8 cellular contexts compared by ENCODE assay signal in the genomic region with DNA sequence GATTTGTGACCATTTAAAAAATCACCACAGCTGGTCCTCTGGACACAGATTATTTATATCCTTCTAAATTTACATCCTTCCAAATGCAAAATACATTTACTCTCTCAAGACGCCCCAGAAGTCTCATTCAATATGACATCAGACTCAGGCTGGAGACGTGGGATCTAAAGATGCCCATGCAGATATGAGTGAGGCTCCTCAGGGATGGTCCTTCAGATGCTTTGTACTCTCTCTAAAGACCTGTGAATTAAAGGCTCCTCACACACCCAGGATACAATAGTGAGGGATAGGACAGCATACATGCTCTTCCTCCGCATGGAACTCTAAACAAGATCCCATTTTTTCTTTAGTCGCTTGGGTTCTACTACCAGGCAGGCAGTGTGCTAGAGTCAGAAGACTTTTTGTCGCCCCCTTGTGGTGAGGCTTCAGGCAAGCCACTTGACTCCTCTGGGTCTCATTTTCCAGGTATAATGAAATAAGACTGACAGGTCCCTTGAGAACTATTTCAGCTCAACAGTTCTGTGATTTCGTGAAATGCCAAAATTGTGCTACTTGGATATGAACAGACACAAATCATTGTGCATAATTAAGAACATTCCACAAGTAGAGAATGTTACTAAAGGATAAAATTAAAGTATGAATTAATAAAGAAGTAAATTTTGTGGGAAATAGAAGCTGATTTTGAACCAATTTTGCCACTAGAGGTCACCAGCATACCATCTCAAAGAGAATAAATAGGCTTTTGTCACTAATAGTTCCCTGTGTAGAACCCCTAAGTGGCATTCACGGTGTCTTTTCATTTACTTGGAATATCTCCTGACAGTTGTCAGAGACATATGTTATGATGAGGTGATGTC. TPM values are rescaled to one million over a fixed set of nuclear protein-coding genes. Genes with fewer than 3 reads are reported as not detected.
DNase-seq lines count a peak whose midpoint lies in the region; ATAC-seq, FAIRE-seq and TF ChIP-seq lines count a peak whose summit lies in the region.

No MANE protein-coding gene starts in this region.

- TF ChIP-seq CTCF in H1 (IDR thresholded peaks at IDR 0.05; ENCODE audit: control extremely low read depth in 1 of 3, insufficient read depth in 1 of 3, low read depth in 1 of 3, low read length in 3 of 3), result peak; percentile 66 to 91 (median 83)
- TF ChIP-seq CTCF in mesothelial cell of epicardium (IDR thresholded peaks at IDR 0.05; ENCODE audit: unreplicated experiment), result peak; percentile 88

- no peak for TF ChIP-seq EP300 in H1 (IDR thresholded peaks at IDR 0.05; ENCODE audit: borderline replicate concordance in 1 of 2, low read depth in 2 of 2, low read length in 2 of 2)

- no peaks in the 10 kb centered on the region for H3K9me3 ChIP-seq in H1 (ENCODE audit: insufficient read depth in 2 of 2, low read depth in 1 of 2, low read length in 1 of 2)

- H2BK12ac ChIP-seq in H1 (ENCODE audit: low read depth, low read length), result no peak overlapping the region

- H3K36me3 ChIP-seq in H1 (ENCODE audit: control insufficient read depth in 2 of 4, insufficient read depth in 4 of 4, low read length in 3 of 4), result no peaks in the 10 kb centered on the region

- H4K20me1 ChIP-seq in H1 (replicated peaks in 1 of 2; ENCODE audit: control insufficient read depth in 1 of 2, insufficient read depth in 2 of 2, low read length in 2 of 2), result no peaks in the 10 kb centered on the region

- H3K27me3 Mint-ChIP-seq in activated CD8-positive, alpha-beta T cell treated with anti-CD3 and anti-CD28 coated beads, Interleukin-2, amount 10 ng/mL, durations not matched to agents 7 days and 5 days (ENCODE audit: low read depth), result peaks cover 11% of the 10 kb centered on the region
- H3K27me3 Mint-ChIP-seq in mesothelial cell of epicardium (ENCODE audit: low read depth), result peaks cover 11% of the 10 kb centered on the region

- H3K4me1 Mint-ChIP-seq in activated CD8-positive, alpha-beta T cell treated with anti-CD3 and anti-CD28 coated beads, Interleukin-2, amount 10 ng/mL, durations not matched to agents 7 days and 5 days (ENCODE audit: low read depth), result no peaks in the 10 kb centered on the region
- H3K4me1 Mint-ChIP-seq in mesothelial cell of epicardium, result no peaks in the 10 kb centered on the region

- no peaks in the 10 kb centered on the region for H3K9me3 Mint-ChIP-seq in activated CD8-positive, alpha-beta T cell treated with anti-CD3 and anti-CD28 coated beads, Interleukin-2, amount 10 ng/mL, durations not matched to agents 7 days and 5 days (ENCODE audit: insufficient read depth)
- no peaks in the 10 kb centered on the region for H3K9me3 Mint-ChIP-seq in mesothelial cell of epicardium

- H3K14ac ChIP-seq in H1 (ENCODE audit: insufficient read length), result no peak overlapping the region

- H4K91ac ChIP-seq in H1 (replicated peaks; ENCODE audit: insufficient read length, low read length), result no peak overlapping the region

- H3K27ac ChIP-seq in H1 (ENCODE audit: low read depth, low read length), result no peak overlapping the region

- no peaks in the 10 kb centered on the region for H3K4me1 ChIP-seq in H1 (replicated peaks in 1 of 4; ENCODE audit: control insufficient read depth in 3 of 4, insufficient read depth in 4 of 4, low read length in 3 of 4)

- H3K23me2 ChIP-seq in H1 (ENCODE audit: low read depth, low read length), result no peaks in the 10 kb centered on the region

- no peaks in the 10 kb centered on the region for H3K79me2 ChIP-seq in H1 (ENCODE audit: control insufficient read depth in 1 of 2, insufficient read depth in 2 of 2, low read length in 2 of 2)

- H3K4me3 Mint-ChIP-seq in activated CD8-positive, alpha-beta T cell treated with anti-CD3 and anti-CD28 coated beads, Interleukin-2, amount 10 ng/mL, durations not matched to agents 7 days and 5 days, result no peak overlapping the region
- H3K4me3 Mint-ChIP-seq in mesothelial cell of epicardium, result no peak overlapping the region

- H2AFZ ChIP-seq in H1 (ENCODE audit: low read length), result no peak overlapping the region

- H2AK5ac ChIP-seq in H1 (ENCODE audit: low read depth, low read length), result no peak overlapping the region

- H3K23ac ChIP-seq in H1 (ENCODE audit: insufficient read length), result no peak overlapping the region

- no peak overlapping the region for H2BK20ac ChIP-seq in H1 (ENCODE audit: low read length)

- no peak overlapping the region for H3K4me3 ChIP-seq in H1 (ENCODE audit: extremely low read depth in 1 of 4, insufficient read depth in 2 of 4, low read depth in 3 of 4, low read length in 4 of 4)

- no peak overlapping the region for H2BK5ac ChIP-seq in H1 (ENCODE audit: low read depth, low read length)

- H3K4me2 ChIP-seq in H1 (ENCODE audit: insufficient read depth in 1 of 2, low read depth in 2 of 2, low read length in 2 of 2), result no peak overlapping the region

- no peak overlapping the region for H3K56ac ChIP-seq in H1 (replicated peaks; ENCODE audit: insufficient read length, low read depth, low read length)

- no peak overlapping the region for H3K9ac ChIP-seq in H1 (replicated peaks in 1 of 4; ENCODE audit: extremely low read depth in 1 of 4, low read depth in 3 of 4, low read length in 3 of 4)

- no peaks in the 10 kb centered on the region for H3K79me1 ChIP-seq in H1 (ENCODE audit: low read depth, low read length)

- H4K5ac ChIP-seq in H1 (ENCODE audit: insufficient read length, low read depth, low read length), result no peak overlapping the region

- peak; percentile 95 for ATAC-seq in GM21360 (IDR thresholded peaks at IDR 0.05; ENCODE audit: unreplicated experiment)
- ATAC-seq in activated CD8-positive, alpha-beta T cell treated with anti-CD3 and anti-CD28 coated beads, Interleukin-2, amount 10 ng/mL, durations not matched to agents 7 days and 5 days, result peak; percentile 97

- no peak overlapping the region for H3K27ac Mint-ChIP-seq in activated CD8-positive, alpha-beta T cell treated with anti-CD3 and anti-CD28 coated beads, Interleukin-2, amount 10 ng/mL, durations not matched to agents 7 days and 5 days
- no peak overlapping the region for H3K27ac Mint-ChIP-seq in mesothelial cell of epicardium

- peak; percentile 88 for FAIRE-seq in H1 (lab: Jason Lieb, UNC)

- DNase-seq in D341Med (ENCODE audit: low spot score) (peak; percentile 76), HK-2 (ENCODE audit: unreplicated experiment) (peak; percentile 75), NCI-H774 (lab: John Stamatoyannopoulos, UW) (peak; percentile 65), H1 (ENCODE audit: low read depth in 1 of 2, low spot score in 2 of 2) (peak; percentile 47 to 88), mesothelial cell of epicardium (ENCODE audit: low spot score in 2 of 2, unreplicated experiment in 2 of 2) (peak; percentile 63 to 74)
- DNase-seq in activated CD8-positive, alpha-beta T cell treated with anti-CD3 and anti-CD28 coated beads, Interleukin-2, amount 10 ng/mL, durations not matched to agents 7 days and 5 days, result peak; percentile 86
- DNase-seq in stimulated activated CD8-positive, alpha-beta memory T cell treated with anti-CD3 and anti-CD28 coated beads, Interleukin-4, amount 100 ng/mL, for 4 hours (ENCODE audit: low read depth in 2 of 2, low spot score in 1 of 2), result peak; percentile 53 to 65

- H2BK15ac ChIP-seq in H1 (ENCODE audit: low read length), result no peak overlapping the region

- H3K18ac ChIP-seq in H1 (ENCODE audit: extremely low read depth, low read length), result no peak overlapping the region

- no peak overlapping the region for H4K8ac ChIP-seq in H1 (ENCODE audit: extremely low read depth, insufficient read depth, low read length)

- H2BK120ac ChIP-seq in H1 (replicated peaks; ENCODE audit: low read depth, low read length), result no peak overlapping the region

- H3K4ac ChIP-seq in H1 (replicated peaks; ENCODE audit: insufficient read length, low read depth, low read length), result no peak overlapping the region

- no peaks in the 10 kb centered on the region for H3K36me3 Mint-ChIP-seq in activated CD8-positive, alpha-beta T cell treated with anti-CD3 and anti-CD28 coated beads, Interleukin-2, amount 10 ng/mL, durations not matched to agents 7 days and 5 days (ENCODE audit: low read depth)
- no peaks in the 10 kb centered on the region for H3K36me3 Mint-ChIP-seq in mesothelial cell of epicardium

- TF ChIP-seq RAD21 in H1 (IDR thresholded peaks at IDR 0.05 in 1 of 2, conservative IDR thresholded peaks at IDR 0.05 in 1 of 2; ENCODE audit: low read depth in 2 of 2, low read length in 2 of 2), result peak; percentile 63 to 68

- CTCF ChIA-PET in activated CD8-positive, alpha-beta T cell treated with anti-CD3 and anti-CD28 coated beads, Interleukin-2, amount 10 ng/mL, durations not matched to agents 7 days and 5 days (lab: Charles Lee), result interaction anchor here (0.7 to 7.7 kb wide), 59 partner anchors 9 to 757 kb away, joined by 3 to 107 read pairs (median 3); a partner anchor contains a TSS
- CTCF ChIA-PET in H1 (lab: Charles Lee; ENCODE audit: partially characterized antibody), result interaction anchor here (0.6 to 3.4 kb wide), 89 partner anchors 9 to 641 kb away, joined by 3 to 44 read pairs (median 5); a partner anchor contains a TSS

- no peak for TF ChIP-seq POLR2A in H1 (IDR thresholded peaks at IDR 0.05; ENCODE audit: control extremely low read depth in 1 of 2, low read depth in 2 of 2, low read length in 2 of 2)

- POLR2A ChIA-PET in activated CD8-positive, alpha-beta T cell treated with anti-CD3 and anti-CD28 coated beads, Interleukin-2, amount 10 ng/mL, durations not matched to agents 7 days and 5 days (lab: Charles Lee), result interaction anchor here (0.7 kb wide), 2 partner anchors 51 to 904 kb away, joined by 3 to 4 read pairs; no protein-coding TSS in a partner anchor
- POLR2A ChIA-PET in H1 (lab: Charles Lee; ENCODE audit: partially characterized antibody), result interaction anchor here (1.6 kb wide), 1 partner anchor 10 kb away, joined by 3 read pairs; no protein-coding TSS in a partner anchor

- 48% methylated on average over 7 of the region's 7 CpGs; no CpG with 5 or more reads in 1 of the 2 experiments for WGBS in H1 (ENCODE audit: extremely low coverage in 1 of 2, insufficient coverage in 1 of 2, insufficient read length in 1 of 2, insufficient replicate concordance in 2 of 2, low coverage in 1 of 2, low lambda C conversion rate in 2 of 2, missing lambda C conversion rate in 1 of 2), 2 experiments

- H3K27me3 ChIP-seq in H1 (replicated peaks in 1 of 4; ENCODE audit: control insufficient read depth in 3 of 4, extremely low read depth in 1 of 4, insufficient read depth in 3 of 4, low read length in 3 of 4), result peaks cover 0 to 2% (median 0%) of the 10 kb centered on the region in 4 experiments; a peak in 1 of 7 replicates

RNA-seq across cellular contexts. Expression of a gene that starts 13.6 kb away (rescaled TPM):
- total RNA-seq in activated CD8-positive, alpha-beta T cell treated with anti-CD3 and anti-CD28 coated beads, Interleukin-2, amount 10 ng/mL, durations not matched to agents 7 days and 5 days, result 10 to 100 TPM; 22.7 to 24.9 TPM
- 33.1 and 33.4 TPM in 2 replicates for total RNA-seq in H1 (2021; fragmentation: NEBNext Ultra II Directional; extraction: Animal tissue kit (Norgen Biotek cat#: 25700))
- 4.5 and 12.1 TPM in 2 replicates for polyA plus RNA-seq in H1 (2011; rRNA removed)
- 19.2 TPM for polyA plus RNA-seq in H1 (2011; cell fraction: cytosol; rRNA removed)
- polyA plus RNA-seq in H1 (2011; cell fraction: nucleus; rRNA removed), result 2.0 TPM
- polyA plus RNA-seq in H1 (2012, experiment 1 of 2), result 10.1 to 24.6 TPM (median 11.7 TPM) in 4 replicates
- polyA plus RNA-seq in H1 (2012, experiment 2 of 2), result 6.1 TPM
- 19.1 TPM for polyA plus RNA-seq in H1 (2013, experiment 1 of 2)
- 21.2 TPM for polyA plus RNA-seq in H1 (2013, experiment 2 of 2)
- 4.2 and 5.2 TPM in 2 replicates for polyA minus RNA-seq in H1 (2011; rRNA and poly(A)+ RNA removed)
- 11.4 TPM for polyA minus RNA-seq in H1 (2011; cell fraction: cytosol; rRNA and poly(A)+ RNA removed)
- 12.6 TPM for polyA minus RNA-seq in H1 (2011; cell fraction: nucleus; rRNA and poly(A)+ RNA removed)
- 49.4 to 52.9 TPM (median 52.5 TPM) in 3 replicates for total RNA-seq in mesothelial cell of epicardium
